In genomic region chr7:128708235-128708634, GRCh38 we compare ENCODE assay signal across 26 cellular contexts. TPM values are rescaled to one million over a fixed set of nuclear protein-coding genes. Genes with fewer than 3 reads are reported as not detected.
DNase-seq lines count a peak whose midpoint lies in the region; ATAC-seq, FAIRE-seq and TF ChIP-seq lines count a peak whose summit lies in the region.
"Had no signal": no experiment of that assay in that cellular context is flagged by ENCODE, and none has a peak within 500 bp of the region (broad histone marks: within the 10 kb centered on the region; RNA-seq: fewer than 3 reads in every experiment).

No MANE protein-coding gene starts in this region.

- TF ChIP-seq EP300 in H1 (IDR thresholded peaks at IDR 0.05; ENCODE audit: borderline replicate concordance in 1 of 2, low read depth in 2 of 2, low read length in 2 of 2) (no peak), gastroesophageal sphincter (IDR thresholded peaks at IDR 0.05) (no peak)

- peak overlapping the region; percentile 58; the same call in 1 of the 2 replicates for H2AK5ac ChIP-seq in H1 (ENCODE audit: low read depth, low read length)

- H3K4me3 ChIP-seq in H1 (ENCODE audit: extremely low read depth in 1 of 4, insufficient read depth in 2 of 4, low read depth in 3 of 4, low read length in 4 of 4) (peak overlapping the region in 2 of 4 experiments; percentile 5 to 42; a peak in 2 of 8 replicates), gastroesophageal sphincter (no peak overlapping the region)
- H3K4me3 ChIP-seq: BLaER1 treated with 17β-estradiol and CSF1 and Interleukin-3, amounts not matched to agents 10 nM and 100 nM; K562 had no signal

- H4K8ac ChIP-seq in H1 (ENCODE audit: extremely low read depth, insufficient read depth, low read length), result no peak overlapping the region

- peaks cover 25% of the 10 kb centered on the region for H3K4me1 ChIP-seq in ES-I3 (ENCODE audit: insufficient read depth, low read length)
- peaks cover 2 to 10% (median 6%) of the 10 kb centered on the region in 4 experiments; a peak in 4 of 7 replicates for H3K4me1 ChIP-seq in H1 (replicated peaks in 1 of 4; ENCODE audit: control insufficient read depth in 3 of 4, insufficient read depth in 4 of 4, low read length in 3 of 4)
- H3K4me1 ChIP-seq in gastroesophageal sphincter, result no peaks in the 10 kb centered on the region

- no peaks in the 10 kb centered on the region for H3K27me3 ChIP-seq in H1 (replicated peaks in 1 of 4; ENCODE audit: control insufficient read depth in 3 of 4, extremely low read depth in 1 of 4, insufficient read depth in 3 of 4, low read length in 3 of 4)
- no peaks in the 10 kb centered on the region for H3K27me3 ChIP-seq in gastroesophageal sphincter
- H3K27me3 ChIP-seq: BLaER1 treated with 17β-estradiol and CSF1 and Interleukin-3, amounts not matched to agents 10 nM and 100 nM had no signal

- intact Hi-C loops in left ventricle myocardium superior (cut with micrococcal nuclease), result no loop called here

- no peak overlapping the region for H3K4ac ChIP-seq in H1 (replicated peaks; ENCODE audit: insufficient read length, low read depth, low read length)

- H3K23ac ChIP-seq in H1 (ENCODE audit: insufficient read length), result no peak overlapping the region

- peak overlapping the region; percentile 30; the same call in 1 of the 2 replicates for H3K27ac ChIP-seq in H1 (ENCODE audit: low read depth, low read length)
- H3K27ac ChIP-seq in gastroesophageal sphincter, result no peak overlapping the region
- H3K27ac ChIP-seq: 22Rv1; BLaER1 treated with 17β-estradiol and CSF1 and Interleukin-3, amounts not matched to agents 10 nM and 100 nM had no signal

- DNase-seq in M059J (ENCODE audit: low read depth) (peak; percentile 22), H1 (ENCODE audit: low read depth in 1 of 2, low spot score in 2 of 2) (no peak), islet precursor cell (peak; percentile 32), NCI-H1417 (lab: John Stamatoyannopoulos, UW) (no peak), left ventricle myocardium superior (no peak)
- DNase-seq: ACHN; CD4-positive, alpha-beta memory T cell; DND-41; MM.1S; NCI-H1048; NCI-H1436; NCI-H1930; NCI-H2227 treated with DMSO at 0.1 percent for 48 hours; NCI-H510A treated with DMSO at 0.1 percent for 48 hours; NCI-H774; NK-92 treated with Interleukin-12 subunit alpha and Interleukin-12 subunit beta, amount 100 ng/mL, for 24 hours had no signal

- no peaks in the 10 kb centered on the region for H3K79me1 ChIP-seq in H1 (ENCODE audit: low read depth, low read length)

- H3K36me3 ChIP-seq in ES-I3 (ENCODE audit: insufficient read depth, low read length) (no peaks in the 10 kb centered on the region), H1 (ENCODE audit: control insufficient read depth in 2 of 4, insufficient read depth in 4 of 4, low read length in 3 of 4) (peaks cover 0 to 3% (median 0%) of the 10 kb centered on the region in 4 experiments; a peak in 1 of 8 replicates), gastroesophageal sphincter (no peaks in the 10 kb centered on the region)
- H3K36me3 ChIP-seq: BLaER1 treated with 17β-estradiol and CSF1 and Interleukin-3, amounts not matched to agents 10 nM and 100 nM had no signal

- H3K23me2 ChIP-seq in H1 (ENCODE audit: low read depth, low read length), result peaks cover 2% of the 10 kb centered on the region; the same call in 1 of the 2 replicates

- no peak for TF ChIP-seq POLR2A in H1 (IDR thresholded peaks at IDR 0.05; ENCODE audit: control extremely low read depth in 1 of 2, low read depth in 2 of 2, low read length in 2 of 2)
- TF ChIP-seq POLR2A in gastroesophageal sphincter (IDR thresholded peaks at IDR 0.05), result no peak

- no peak overlapping the region for H2AFZ ChIP-seq in H1 (ENCODE audit: low read length)

- no peak for FAIRE-seq in H1 (lab: Jason Lieb, UNC)
- FAIRE-seq: G401.6, HepG2, K562 had no signal

- H2BK120ac ChIP-seq in H1 (replicated peaks; ENCODE audit: low read depth, low read length), result no peak overlapping the region

- H2BK20ac ChIP-seq in H1 (ENCODE audit: low read length), result no peak overlapping the region

- POLR2A ChIA-PET in H1 (lab: Charles Lee; ENCODE audit: partially characterized antibody), result interaction anchor here (0.8 to 2.2 kb wide), 5 partner anchors 8 to 31 kb away, joined by 4 to 11 read pairs (median 5); partner anchors contain the start of gene CALU

- H3K9me3 ChIP-seq in ES-I3 (ENCODE audit: control insufficient read depth, insufficient read depth, low read length), result no peaks in the 10 kb centered on the region
- no peaks in the 10 kb centered on the region for H3K9me3 ChIP-seq in H1 (ENCODE audit: insufficient read depth in 2 of 2, low read depth in 1 of 2, low read length in 1 of 2)
- peaks cover 0 to 6% (median 0%) of the 10 kb centered on the region in 3 donors for H3K9me3 ChIP-seq in gastroesophageal sphincter

- no peak overlapping the region for H2BK15ac ChIP-seq in H1 (ENCODE audit: low read length)

- H4K5ac ChIP-seq in H1 (ENCODE audit: insufficient read length, low read depth, low read length), result no peak overlapping the region

- no peak for TF ChIP-seq CTCF in H1 (IDR thresholded peaks at IDR 0.05; ENCODE audit: control extremely low read depth in 1 of 3, insufficient read depth in 1 of 3, low read depth in 1 of 3, low read length in 3 of 3)
- no peak for TF ChIP-seq CTCF in gastroesophageal sphincter (IDR thresholded peaks at IDR 0.05)

- peak overlapping the region in 1 of 2 experiments; percentile 7; a peak in 1 of 4 replicates for H3K4me2 ChIP-seq in H1 (ENCODE audit: insufficient read depth in 1 of 2, low read depth in 2 of 2, low read length in 2 of 2)
- H3K4me2 ChIP-seq: BLaER1 treated with 17β-estradiol and CSF1 and Interleukin-3, amounts not matched to agents 10 nM and 100 nM had no signal

- no peak overlapping the region for H3K18ac ChIP-seq in H1 (ENCODE audit: extremely low read depth, low read length)

- H3K9ac ChIP-seq in ES-I3 (ENCODE audit: low read depth, low read length) (peak overlapping the region; percentile 14; the same call in 1 of the 2 replicates), H1 (replicated peaks in 1 of 4; ENCODE audit: extremely low read depth in 1 of 4, low read depth in 3 of 4, low read length in 3 of 4) (no peak overlapping the region)
- H3K9ac ChIP-seq: BLaER1 treated with 17β-estradiol and CSF1 and Interleukin-3, amounts not matched to agents 10 nM and 100 nM had no signal

- WGBS in H1 (ENCODE audit: extremely low coverage in 1 of 2, insufficient coverage in 1 of 2, insufficient read length in 1 of 2, insufficient replicate concordance in 2 of 2, low coverage in 1 of 2, low lambda C conversion rate in 2 of 2, missing lambda C conversion rate in 1 of 2), 2 experiments, result 46% methylated on average over 3 of the region's 3 CpGs; no CpG with 5 or more reads in 1 of the 2 experiments
- 75 to 81% methylated on average over 2 to 3 of the region's 3 CpGs for WGBS in gastroesophageal sphincter (ENCODE audit: low coverage in 1 of 2), 2 donors

- H3K56ac ChIP-seq in H1 (replicated peaks; ENCODE audit: insufficient read length, low read depth, low read length), result no peak overlapping the region

- CTCF ChIA-PET in H1 (lab: Charles Lee; ENCODE audit: partially characterized antibody), result interaction anchor here (0.6 to 1.9 kb wide), 5 partner anchors 10 to 327 kb away, joined by 3 to 10 read pairs (median 3); no protein-coding TSS in a partner anchor

- no peak for ATAC-seq in gastroesophageal sphincter
- ATAC-seq in left ventricle myocardium superior, result no peak
- no peak for ATAC-seq in GM21447 (IDR thresholded peaks at IDR 0.05; ENCODE audit: unreplicated experiment)
- ATAC-seq: HepG2, Panc1, SK-N-SH treated with all-trans-retinoic acid at 6 μM for 48 hours had no signal

- no peak for TF ChIP-seq RAD21 in H1 (IDR thresholded peaks at IDR 0.05 in 1 of 2, conservative IDR thresholded peaks at IDR 0.05 in 1 of 2; ENCODE audit: low read depth in 2 of 2, low read length in 2 of 2)

- no peak overlapping the region for H2BK5ac ChIP-seq in H1 (ENCODE audit: low read depth, low read length)

- H4K20me1 ChIP-seq in H1 (replicated peaks in 1 of 2; ENCODE audit: control insufficient read depth in 1 of 2, insufficient read depth in 2 of 2, low read length in 2 of 2), result no peaks in the 10 kb centered on the region
- H4K20me1 ChIP-seq: BLaER1 treated with 17β-estradiol and CSF1 and Interleukin-3, amounts not matched to agents 10 nM and 100 nM had no signal

- H2BK12ac ChIP-seq in H1 (ENCODE audit: low read depth, low read length), result no peak overlapping the region; the same call in 1 of the 2 replicates

- no peak overlapping the region for H3K14ac ChIP-seq in H1 (ENCODE audit: insufficient read length)

- H3K79me2 ChIP-seq in H1 (ENCODE audit: control insufficient read depth in 1 of 2, insufficient read depth in 2 of 2, low read length in 2 of 2), result no peaks in the 10 kb centered on the region

- no peak overlapping the region for H4K91ac ChIP-seq in H1 (replicated peaks; ENCODE audit: insufficient read length, low read length)

RNA-seq across cellular contexts. Expression of gene CALU, which starts 30.9 kb away (rescaled TPM):
- total RNA-seq in M059J (2014; rRNA removed; shearing (Covaris generic)), result 571 and 729 TPM in 2 replicates
- total RNA-seq in H1 (2021; fragmentation: NEBNext Ultra II Directional; extraction: Animal tissue kit (Norgen Biotek cat#: 25700)), result 169 and 170 TPM in 2 replicates
- polyA plus RNA-seq in H1 (2011; rRNA removed), result 36.2 and 67.2 TPM in 2 replicates
- 86.8 TPM for polyA plus RNA-seq in H1 (2011; cell fraction: cytosol; rRNA removed)
- 24.5 TPM for polyA plus RNA-seq in H1 (2011; cell fraction: nucleus; rRNA removed)
- polyA plus RNA-seq in H1 (2012, experiment 1 of 2), result 111 to 179 TPM (median 130 TPM) in 4 replicates
- polyA plus RNA-seq in H1 (2012, experiment 2 of 2), result 16.1 TPM
- polyA plus RNA-seq in H1 (2013, experiment 1 of 2), result 264 TPM
- polyA plus RNA-seq in H1 (2013, experiment 2 of 2), result 334 TPM
- 66.5 and 93.6 TPM in 2 replicates for polyA minus RNA-seq in H1 (2011; rRNA and poly(A)+ RNA removed)
- 59.4 TPM for polyA minus RNA-seq in H1 (2011; cell fraction: cytosol; rRNA and poly(A)+ RNA removed)
- 47.6 TPM for polyA minus RNA-seq in H1 (2011; cell fraction: nucleus; rRNA and poly(A)+ RNA removed)
- total RNA-seq in gastroesophageal sphincter (100 to 1,000 TPM; 146 to 274 (median 235) TPM), left ventricle myocardium superior (186 TPM)

RNA-seq across cellular contexts. Expression of gene GARIN1A, which starts 36.1 kb away (rescaled TPM):
- 0.02 and 0.07 TPM in 2 replicates for total RNA-seq in M059J (2014; rRNA removed; shearing (Covaris generic))
- 0.29 and 0.34 TPM in 2 replicates for total RNA-seq in H1 (2021; fragmentation: NEBNext Ultra II Directional; extraction: Animal tissue kit (Norgen Biotek cat#: 25700))
- 0.03 TPM in 1 of 2 replicates, not detected in the other for polyA plus RNA-seq in H1 (2011; rRNA removed)
- polyA plus RNA-seq in H1 (2011; cell fraction: cytosol; rRNA removed), result 0.01 TPM
- polyA plus RNA-seq in H1 (2011; cell fraction: nucleus; rRNA removed), result 0.44 TPM
- 0.05 to 0.08 TPM (median 0.06 TPM) in 3 of 4 replicates, not detected in the other for polyA plus RNA-seq in H1 (2012, experiment 1 of 2)
- polyA plus RNA-seq in H1 (2012, experiment 2 of 2), result 0.16 TPM
- polyA plus RNA-seq in H1 (2013, experiment 1 of 2), result under 0.01 TPM
- polyA plus RNA-seq in H1 (2013, experiment 2 of 2), result 0.02 TPM
- 0.03 TPM in 1 of 2 replicates, not detected in the other for polyA minus RNA-seq in H1 (2011; rRNA and poly(A)+ RNA removed)
- not detected for polyA minus RNA-seq in H1 (2011; cell fraction: cytosol; rRNA and poly(A)+ RNA removed)
- polyA minus RNA-seq in H1 (2011; cell fraction: nucleus; rRNA and poly(A)+ RNA removed), result not detected
- 1 to 10 TPM in 3 of 4 donors, under 1 TPM in 1; 0.25 to 1.5 (median 1.3) TPM for total RNA-seq in gastroesophageal sphincter
- total RNA-seq in left ventricle myocardium superior, result 0.97 TPM
- total RNA-seq: HepG2 had no signal

Comparison
In these comparisons a context has a peak if more than half of its experiments do, and no peak if none do; other contexts are left out.
1. DNase-seq: peak in M059J (single experiment) and islet precursor cell (single experiment); none in H1 (0 of 2), NCI-H1417 (0 of 3) and left ventricle myocardium superior (single experiment).